20 cellular contexts compared by ENCODE assay signal in the genomic region with DNA sequence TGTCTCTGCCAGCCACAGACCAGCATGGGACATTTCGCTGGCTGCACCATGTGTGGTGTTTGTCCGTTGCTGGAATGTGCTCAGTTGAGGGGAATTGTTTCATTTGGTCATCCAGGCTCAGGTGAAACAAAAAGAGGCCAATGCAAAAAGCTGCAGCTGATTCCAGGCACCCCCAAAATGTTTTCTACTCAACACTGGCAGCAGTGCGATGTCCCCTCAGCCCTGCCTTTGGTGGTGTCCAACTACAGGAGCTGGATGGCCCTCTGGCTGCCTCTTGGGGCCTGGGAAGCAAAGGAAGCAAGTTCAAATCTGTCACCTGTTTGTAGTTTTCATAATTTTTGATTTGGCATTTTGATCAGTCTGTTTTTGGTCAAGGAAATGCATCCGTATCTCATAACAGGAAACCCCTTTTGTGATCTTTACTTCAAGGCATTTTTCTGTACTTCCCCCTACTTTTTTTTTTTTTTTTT.
A peak's percentile ranks its signal among the peaks of the same experiment; 100 is the strongest.
DNase-seq lines count a peak whose midpoint lies in the region; ATAC-seq and TF ChIP-seq lines count a peak whose summit lies in the region.
"Had no signal": no experiment of that assay in that cellular context is flagged by ENCODE, and none has a peak within 500 bp of the region (broad histone marks: within the 10 kb centered on the region; RNA-seq: fewer than 3 reads in every experiment).

No MANE protein-coding gene starts in this region.

- ATAC-seq in T-helper 17 cell (peak; percentile 91), foreskin keratinocyte (no peak)
- ATAC-seq: psoas muscle; stimulated activated memory B cell treated with anti-CD40 and anti-IgM and Interleukin-4, amounts not matched to agents 10 μg/mL and 1 μg/mL and 100 μg/mL, for 72 hours had no signal

- H3K9me3 Mint-ChIP-seq in activated naive CD4-positive, alpha-beta T cell treated with anti-CD3 and anti-CD28 coated beads, Interleukin-2, amount 10 ng/mL, durations not matched to agents 7 days and 5 days, result peaks cover 3% of the 10 kb centered on the region

- H3K27me3 Mint-ChIP-seq in activated naive CD4-positive, alpha-beta T cell treated with anti-CD3 and anti-CD28 coated beads, Interleukin-2, amount 10 ng/mL, durations not matched to agents 7 days and 5 days, result no peaks in the 10 kb centered on the region
- no peaks in the 10 kb centered on the region for H3K27me3 Mint-ChIP-seq in T-helper 17 cell
- H3K27me3 Mint-ChIP-seq: memory B cell; stimulated activated memory B cell treated with anti-CD40 and anti-IgM and Interleukin-4, amounts not matched to agents 10 μg/mL and 1 μg/mL and 100 μg/mL, for 72 hours had no signal

- CTCF ChIA-PET in activated naive CD4-positive, alpha-beta T cell treated with anti-CD3 and anti-CD28 coated beads, Interleukin-2, amount 10 ng/mL, durations not matched to agents 7 days and 5 days (lab: Charles Lee), result no interaction called here

- H3K4me3 Mint-ChIP-seq in activated naive CD4-positive, alpha-beta T cell treated with anti-CD3 and anti-CD28 coated beads, Interleukin-2, amount 10 ng/mL, durations not matched to agents 7 days and 5 days, result no peak overlapping the region
- peak overlapping the region; percentile 66 for H3K4me3 Mint-ChIP-seq in T-helper 17 cell
- H3K4me3 Mint-ChIP-seq: memory B cell; nephron; stimulated activated memory B cell treated with anti-CD40 and anti-IgM and Interleukin-4, amounts not matched to agents 10 μg/mL and 1 μg/mL and 100 μg/mL, for 72 hours had no signal

- 77% methylated on average over 4 of the region's 4 CpGs for WGBS in thymus

- H3K36me3 ChIP-seq in colonic mucosa (no peaks in the 10 kb centered on the region), thymus (ENCODE audit: control insufficient read depth, insufficient read depth) (peaks cover 3% of the 10 kb centered on the region)
- H3K36me3 ChIP-seq: adrenal gland, cardiac muscle cell, upper lobe of right lung had no signal

- H3K4me1 Mint-ChIP-seq in activated naive CD4-positive, alpha-beta T cell treated with anti-CD3 and anti-CD28 coated beads, Interleukin-2, amount 10 ng/mL, durations not matched to agents 7 days and 5 days, result peaks cover 35% of the 10 kb centered on the region
- peaks cover 38% of the 10 kb centered on the region for H3K4me1 Mint-ChIP-seq in T-helper 17 cell
- H3K4me1 Mint-ChIP-seq: memory B cell; stimulated activated memory B cell treated with anti-CD40 and anti-IgM and Interleukin-4, amounts not matched to agents 10 μg/mL and 1 μg/mL and 100 μg/mL, for 72 hours had no signal

- H3K9me3 ChIP-seq in T-helper 17 cell (ENCODE audit: control insufficient read depth, low read length, poor library complexity, severe bottlenecking), result no peaks in the 10 kb centered on the region
- H3K9me3 ChIP-seq in colonic mucosa, result no peaks in the 10 kb centered on the region
- H3K9me3 ChIP-seq in thymus (ENCODE audit: control insufficient read depth), result no peaks in the 10 kb centered on the region
- H3K9me3 ChIP-seq: adrenal gland, upper lobe of right lung had no signal

- H3K27me3 ChIP-seq in colonic mucosa (no peaks in the 10 kb centered on the region), thymus (ENCODE audit: control insufficient read depth, insufficient read depth) (no peaks in the 10 kb centered on the region), foreskin keratinocyte (no peaks in the 10 kb centered on the region)
- H3K27me3 ChIP-seq: adrenal gland, cardiac muscle cell, upper lobe of right lung had no signal

- DNase-seq in activated naive CD4-positive, alpha-beta T cell treated with anti-CD3 and anti-CD28 coated beads, Interleukin-2, amount 10 ng/mL, durations not matched to agents 7 days and 5 days, result peak; percentile 40
- no peak for DNase-seq in activated naive CD4-positive, alpha-beta T cell treated with anti-CD3 and anti-CD28 coated beads, Interleukin-2, amount 50 U/mL, for 16 hours
- no peak for DNase-seq in T-helper 17 cell
- DNase-seq in colonic mucosa, result peak; percentile 11
- no peak for DNase-seq in SIG-M5 treated with dmso at 0.1 percent for 504 hours (lab: John Stamatoyannopoulos, UW; ENCODE audit: unreplicated experiment)
- no peak for DNase-seq in activated CD4-positive, CD25-positive, alpha-beta regulatory T cell (lab: John Stamatoyannopoulos, UW)
- DNase-seq in foreskin keratinocyte, result no peak
- DNase-seq: Caco-2, NCI-H1436, psoas muscle, RPMI8226, SW 1271, upper lobe of right lung had no signal

- intact Hi-C loops in colonic mucosa (cut with DNase I), result no loop called here

- peaks cover 24% of the 10 kb centered on the region for H3K36me3 Mint-ChIP-seq in activated naive CD4-positive, alpha-beta T cell treated with anti-CD3 and anti-CD28 coated beads, Interleukin-2, amount 10 ng/mL, durations not matched to agents 7 days and 5 days
- H3K36me3 Mint-ChIP-seq in T-helper 17 cell (ENCODE audit: low read depth), result peaks cover 4% of the 10 kb centered on the region

- TF ChIP-seq CTCF in colonic mucosa (IDR thresholded peaks at IDR 0.05), result no peak
- TF ChIP-seq CTCF in foreskin keratinocyte (conservative IDR thresholded peaks at IDR 0.05), result no peak

- no peak overlapping the region for H3K4me3 ChIP-seq in colonic mucosa
- no peak overlapping the region for H3K4me3 ChIP-seq in thymus (ENCODE audit: low read length)
- H3K4me3 ChIP-seq: adrenal gland, cardiac muscle cell, psoas muscle, upper lobe of right lung had no signal

- H3K27ac ChIP-seq in colonic mucosa (no peak overlapping the region), thymus (ENCODE audit: low read depth) (peak overlapping the region; percentile 9), foreskin keratinocyte (no peak overlapping the region)
- H3K27ac ChIP-seq: adrenal gland, psoas muscle, upper lobe of right lung, VCaP had no signal

- no peak overlapping the region for H3K9ac ChIP-seq in colonic mucosa (ENCODE audit: low read depth in 2 of 2, low read length in 2 of 2)

- H3K4me1 ChIP-seq in colonic mucosa, result no peaks in the 10 kb centered on the region
- H3K4me1 ChIP-seq in thymus (ENCODE audit: control insufficient read depth, insufficient read depth, low read length), result peaks cover 7% of the 10 kb centered on the region
- H3K4me1 ChIP-seq in foreskin keratinocyte, result peaks cover 10% of the 10 kb centered on the region
- H3K4me1 ChIP-seq: adrenal gland, Caco-2, psoas muscle, upper lobe of right lung had no signal

- H3K27ac Mint-ChIP-seq in activated naive CD4-positive, alpha-beta T cell treated with anti-CD3 and anti-CD28 coated beads, Interleukin-2, amount 10 ng/mL, durations not matched to agents 7 days and 5 days, result peak overlapping the region; percentile 77
- peak overlapping the region; percentile 96 for H3K27ac Mint-ChIP-seq in T-helper 17 cell
- H3K27ac Mint-ChIP-seq: memory B cell; nephron; stimulated activated memory B cell treated with anti-CD40 and anti-IgM and Interleukin-4, amounts not matched to agents 10 μg/mL and 1 μg/mL and 100 μg/mL, for 72 hours had no signal

Comparison
In these comparisons a context has a peak if more than half of its experiments do, and no peak if none do; other contexts are left out.
1. DNase-seq: peak in activated naive CD4-positive, alpha-beta T cell treated with anti-CD3 and anti-CD28 coated beads, Interleukin-2, amount 10 ng/mL, durations not matched to agents 7 days and 5 days (single experiment) and colonic mucosa (single experiment); none in activated naive CD4-positive, alpha-beta T cell treated with anti-CD3 and anti-CD28 coated beads, Interleukin-2, amount 50 U/mL, for 16 hours (single experiment), T-helper 17 cell (0 of 3), SIG-M5 treated with dmso at 0.1 percent for 504 hours (single experiment), activated CD4-positive, CD25-positive, alpha-beta regulatory T cell (0 of 4) and foreskin keratinocyte (0 of 2).